Comparison of ENCODE assay signal across 13 cellular contexts in genomic region chr6:21928715-21929298, GRCh38.
"Had no signal": no experiment of that assay in that cellular context is flagged by ENCODE, and none has a peak within 500 bp of the region (broad histone marks: within the 10 kb centered on the region; RNA-seq: fewer than 3 reads in every experiment).

No MANE protein-coding gene starts in this region.

- H3K4me3 ChIP-seq: esophagus muscularis mucosa had no signal

- H3K27me3 ChIP-seq: brain microvascular endothelial cell, esophagus muscularis mucosa had no signal

- ATAC-seq: activated CD4-positive, CD25-positive, alpha-beta regulatory T cell treated with anti-CD3 and anti-CD28 coated beads, Interleukin-2, amount 50 U/mL, for 24 hours; activated CD8-positive, alpha-beta memory T cell treated with anti-CD3 and anti-CD28 coated beads, Interleukin-2, amount 10 ng/mL, durations not matched to agents 7 days and 5 days; activated T-cell treated with anti-CD3 and anti-CD28 coated beads, Interleukin-2, amount 50 U/mL, for 4 hours; left cardiac atrium; stimulated activated naive CD8-positive, alpha-beta T cell treated with anti-CD3 and anti-CD28 coated beads, Interleukin-15, Interleukin-2, amounts not matched to agents 100 U/mL and 50 U/mL, for 24 hours had no signal

- H3K4me1 ChIP-seq: esophagus muscularis mucosa had no signal

- H3K9me3 ChIP-seq: esophagus muscularis mucosa had no signal

- H3K36me3 ChIP-seq: brain microvascular endothelial cell, esophagus muscularis mucosa had no signal

- DNase-seq: activated CD4-positive, alpha-beta T cell treated with anti-CD3 and anti-CD28 coated beads, Interleukin-2, amount 50 U/mL, for 48 hours; activated CD8-positive, alpha-beta memory T cell treated with anti-CD3 and anti-CD28 coated beads, Interleukin-2, amount 10 ng/mL, durations not matched to agents 7 days and 5 days; activated effector memory CD4-positive, alpha-beta T cell treated with anti-CD3 and anti-CD28 coated beads, Interleukin-2, amount 50 U/mL, for 16 hours; activated T-cell treated with anti-CD3 and anti-CD28 coated beads, Interleukin-2, amount 50 U/mL, for 4 hours; brain microvascular endothelial cell; cerebellar nuclear complex; immature natural killer cell; left cardiac atrium; stimulated activated CD4-positive, alpha-beta T cell treated with anti-CD3 and anti-CD28 coated beads, Interleukin-12 subunit alpha, Interleukin-12 subunit beta, amount 100 ng/mL, for 4 hours; stimulated activated naive CD8-positive, alpha-beta T cell treated with anti-CD3 and anti-CD28 coated beads, Interleukin-15, Interleukin-2, amounts not matched to agents 100 U/mL and 50 U/mL, for 24 hours; T-helper 2 cell had no signal

- H3K27ac ChIP-seq: brain microvascular endothelial cell, esophagus muscularis mucosa had no signal
